8 cellular contexts compared by ENCODE assay signal in genomic region chr1:1001631-1002300, GRCh38.
DNase-seq lines count a peak whose midpoint lies in the region; ATAC-seq and TF ChIP-seq lines count a peak whose summit lies in the region.

No MANE protein-coding gene starts in this region.

- H3K27me3 ChIP-seq in muscle layer of colon (ENCODE audit: control insufficient read depth in 1 of 2, insufficient read depth in 2 of 2, low read length in 2 of 2): peaks cover 0 to 32% of the 10 kb centered on the region in 2 donors

- peak overlapping the region; percentile 53 for H3K9ac ChIP-seq in muscle layer of colon (ENCODE audit: low read length)

- no peak for TF ChIP-seq POLR2A in erythroblast (IDR thresholded peaks at IDR 0.05; ENCODE audit: low read length)

- H3K27me3 Mint-ChIP-seq in stimulated activated naive B cell treated with anti-CD40 and anti-IgM and Interleukin-4, amounts not matched to agents 10 μg/mL and 1 μg/mL and 100 μg/mL, for 72 hours: peaks cover 54 to 67% of the 10 kb centered on the region in 2 donors

- H3K27ac ChIP-seq in muscle layer of colon (ENCODE audit: low read depth, low read length): peak overlapping the region; percentile 96

- H3K9me3 Mint-ChIP-seq in stimulated activated naive B cell treated with anti-CD40 and anti-IgM and Interleukin-4, amounts not matched to agents 10 μg/mL and 1 μg/mL and 100 μg/mL, for 72 hours: no peaks in the 10 kb centered on the region

- H3K4me1 ChIP-seq in muscle layer of colon (ENCODE audit: insufficient read depth, low read length): peaks cover 11% of the 10 kb centered on the region

- H3K27ac Mint-ChIP-seq in stimulated activated naive B cell treated with anti-CD40 and anti-IgM and Interleukin-4, amounts not matched to agents 10 μg/mL and 1 μg/mL and 100 μg/mL, for 72 hours: no peak overlapping the region

- no peaks in the 10 kb centered on the region for H3K9me3 ChIP-seq in muscle layer of colon (ENCODE audit: low read length)

- ATAC-seq in stimulated activated naive B cell treated with anti-CD40 and anti-IgM and Interleukin-4, amounts not matched to agents 10 μg/mL and 1 μg/mL and 100 μg/mL, for 72 hours (replicated peaks): peak; percentile 74 to 75
- ATAC-seq in HG03342 (IDR thresholded peaks at IDR 0.05; ENCODE audit: unreplicated experiment): no peak

- peaks cover 15 to 27% of the 10 kb centered on the region in 2 donors for H3K4me1 Mint-ChIP-seq in stimulated activated naive B cell treated with anti-CD40 and anti-IgM and Interleukin-4, amounts not matched to agents 10 μg/mL and 1 μg/mL and 100 μg/mL, for 72 hours

- H3K4me3 Mint-ChIP-seq in stimulated activated naive B cell treated with anti-CD40 and anti-IgM and Interleukin-4, amounts not matched to agents 10 μg/mL and 1 μg/mL and 100 μg/mL, for 72 hours: peak overlapping the region in 1 of 2 donors; percentile 63

- H3K36me3 ChIP-seq in muscle layer of colon (ENCODE audit: insufficient read depth, low read length): no peaks in the 10 kb centered on the region

- peak; percentile 71 for DNase-seq in NCI-H82 (lab: John Stamatoyannopoulos, UW)
- no peak for DNase-seq in NCI-H82 treated with DMSO at 0.1 percent for 48 hours (lab: John Stamatoyannopoulos, UW; ENCODE audit: unreplicated experiment)
- peak; percentile 44 for DNase-seq in NCI-H2227 treated with DMSO at 0.1 percent for 48 hours (lab: John Stamatoyannopoulos, UW)
- peak; percentile 49 for DNase-seq in activated T-cell treated with anti-CD3 and anti-CD28 coated beads for 24 hours (ENCODE audit: low read depth)
- DNase-seq in erythroblast (lab: John Stamatoyannopoulos, UW): peak; percentile 64 to 80
- DNase-seq in stimulated activated naive B cell treated with anti-CD40 and anti-IgM and Interleukin-4, amounts not matched to agents 10 μg/mL and 1 μg/mL and 100 μg/mL, for 72 hours: peak; percentile 53

- no peaks in the 10 kb centered on the region for H3K36me3 Mint-ChIP-seq in stimulated activated naive B cell treated with anti-CD40 and anti-IgM and Interleukin-4, amounts not matched to agents 10 μg/mL and 1 μg/mL and 100 μg/mL, for 72 hours

- peak overlapping the region; percentile 33 to 53 for H3K4me3 ChIP-seq in muscle layer of colon (ENCODE audit: low read depth in 1 of 2, low read length in 2 of 2)
